In the genomic region with DNA sequence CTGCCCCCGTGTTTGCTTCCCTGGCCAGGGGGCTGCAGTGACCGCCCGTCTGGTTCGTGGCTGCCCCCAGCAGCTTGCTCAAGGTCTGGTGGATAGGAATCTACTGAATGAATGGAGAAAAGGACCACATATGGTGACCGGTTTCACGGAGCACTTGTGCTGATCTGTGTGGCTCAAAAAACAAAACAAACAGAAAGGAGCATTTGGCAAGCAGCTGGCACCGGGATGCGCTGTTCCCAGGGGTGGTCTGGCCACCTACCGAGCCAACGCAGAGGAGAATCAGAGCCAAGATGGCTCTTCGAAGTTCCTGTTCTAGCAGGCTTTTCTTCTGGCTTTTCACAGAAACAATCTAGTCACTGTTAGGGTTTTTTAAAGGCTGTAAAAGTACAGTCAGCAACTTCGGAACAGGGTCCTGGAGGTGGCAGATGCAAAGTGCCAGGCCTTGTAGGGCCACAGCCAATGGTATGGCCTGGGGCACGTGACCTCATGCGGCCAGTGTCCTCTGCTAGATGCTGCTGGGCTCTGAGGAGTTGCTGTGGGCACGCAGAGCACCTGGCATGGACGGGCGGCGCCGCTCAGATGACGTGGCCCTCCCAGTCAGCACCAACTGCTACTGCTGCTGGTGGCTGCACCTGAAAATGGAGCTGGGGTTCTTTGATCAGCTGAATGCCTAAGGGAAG, we compare ENCODE assay signal across 1 cellular context.
TF ChIP-seq lines count a peak whose summit lies in the region.

No MANE protein-coding gene starts in this region.

TF ChIP-seq in GM12878, 131 proteins besides CTCF, POLR2A, EP300 and RAD21:
- TF ChIP-seq, protein P1, sequence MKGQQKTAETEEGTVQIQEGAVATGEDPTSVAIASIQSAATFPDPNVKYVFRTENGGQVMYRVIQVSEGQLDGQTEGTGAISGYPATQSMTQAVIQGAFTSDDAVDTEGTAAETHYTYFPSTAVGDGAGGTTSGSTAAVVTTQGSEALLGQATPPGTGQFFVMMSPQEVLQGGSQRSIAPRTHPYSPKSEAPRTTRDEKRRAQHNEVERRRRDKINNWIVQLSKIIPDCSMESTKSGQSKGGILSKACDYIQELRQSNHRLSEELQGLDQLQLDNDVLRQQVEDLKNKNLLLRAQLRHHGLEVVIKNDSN (IDR thresholded peaks at IDR 0.05; ENCODE audit: borderline replicate concordance, extremely low read length, insufficient read depth, low read depth, low read length) = peak; percentile 45
- TF ChIP-seq NKRF (conservative IDR thresholded peaks at IDR 0.05) = no peak
TF ChIP-seq in GM12878: peak in this region for 1.
